In genomic region chr6:139996253-139996834, GRCh38 we compare ENCODE assay signal across 1 cellular context.
TF ChIP-seq lines count a peak whose summit lies in the region.

No MANE protein-coding gene starts in this region.

TF ChIP-seq in K562, 482 proteins besides CTCF, POLR2A, EP300 and RAD21 (continued from another document):
- peak; percentile 86 for TF ChIP-seq HMBOX1 (IDR thresholded peaks at IDR 0.05)
- TF ChIP-seq ZNF124 (CRISPR knock-in tag; IDR thresholded peaks at IDR 0.05), result no peak
- TF ChIP-seq TEAD4 (IDR thresholded peaks at IDR 0.05; ENCODE audit: low read length), result peak; percentile 80
- TF ChIP-seq TEAD4 (CRISPR knock-in tag; IDR thresholded peaks at IDR 0.05; ENCODE audit: borderline replicate concordance), result no peak
- TF ChIP-seq SMC3 (conservative IDR thresholded peaks at IDR 0.05; ENCODE audit: insufficient read depth, low read depth, low read length), result peak; percentile 55
- TF ChIP-seq C11orf30 (IDR thresholded peaks at IDR 0.05; ENCODE audit: low read depth), result peak; percentile 76
- peak; percentile 66 for TF ChIP-seq CC2D1A (IDR thresholded peaks at IDR 0.05)
- TF ChIP-seq MAFK (IDR thresholded peaks at IDR 0.05; ENCODE audit: low read length), result peak; percentile 53
- peak in 1 of 2 experiments; percentile 85; a peak in 2 of 4 replicates for TF ChIP-seq MLLT1 (IDR thresholded peaks at IDR 0.05)
- no peak for TF ChIP-seq ATF1 (CRISPR knock-in tag; IDR thresholded peaks at IDR 0.05)
- 0 out of 2 replicates have a peak, but pooled peaks have one; percentile 19 for TF ChIP-seq ATF1 (tag; IDR thresholded peaks at IDR 0.05)
- TF ChIP-seq MCM3 (IDR thresholded peaks at IDR 0.05), result 0 out of 2 replicates have a peak, but pooled peaks have one; percentile 9
- TF ChIP-seq PBX2 (CRISPR knock-in tag; IDR thresholded peaks at IDR 0.05; ENCODE audit: low read depth), result no peak
- TF ChIP-seq PBX2 (tag; conservative IDR thresholded peaks at IDR 0.05; ENCODE audit: low read depth), result no peak
- TF ChIP-seq ZNF280B (CRISPR knock-in tag; IDR thresholded peaks at IDR 0.05), result no peak
- no peak for TF ChIP-seq ZNF507 (tag; conservative IDR thresholded peaks at IDR 0.05)
- peak; percentile 83 to 88 for TF ChIP-seq TEAD1 (CRISPR knock-in tag; IDR thresholded peaks at IDR 0.05)
- no peak for TF ChIP-seq MGA (IDR thresholded peaks at IDR 0.05)
- TF ChIP-seq RBM34 (IDR thresholded peaks at IDR 0.05; ENCODE audit: borderline replicate concordance, insufficient read depth, low read length), result no peak
- no peak for TF ChIP-seq MIER1 (IDR thresholded peaks at IDR 0.05; ENCODE audit: low read depth)
- peak in 1 of 2 experiments; percentile 43; a peak in 1 of 4 replicates for TF ChIP-seq SRF (CRISPR knock-in tag; IDR thresholded peaks at IDR 0.05)
- no peak for TF ChIP-seq ZNF212 (CRISPR knock-in tag; IDR thresholded peaks at IDR 0.05)
- no peak for TF ChIP-seq SNRNP70 (optimal IDR thresholded peaks at IDR 0.05; ENCODE audit: low read depth, low read length)
- peak; percentile 54; the same call in 1 of the 2 replicates for TF ChIP-seq EHMT2 (IDR thresholded peaks at IDR 0.05)
